Comparison of ENCODE assay signal across 3 cellular contexts in the genomic region with DNA sequence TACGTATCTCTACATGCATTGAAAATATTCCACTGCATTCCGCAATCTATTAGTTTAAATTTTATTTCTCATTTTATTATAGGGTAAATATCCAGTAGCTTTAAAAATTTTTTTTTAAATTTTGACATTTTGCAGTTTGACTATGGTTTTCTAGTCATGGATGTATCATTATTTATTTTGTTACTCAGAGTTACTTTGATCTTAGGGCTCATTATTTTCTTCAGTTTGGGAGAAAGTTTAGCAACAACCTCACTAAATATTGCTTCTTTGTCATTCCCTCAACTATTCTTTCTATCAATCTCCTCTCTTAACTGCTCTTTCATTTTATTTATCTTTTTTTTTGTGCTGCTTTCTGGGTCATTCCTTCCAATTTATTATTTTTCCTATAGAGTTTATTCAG.
"Had no signal": no experiment of that assay in that cellular context is flagged by ENCODE, and none has a peak within 500 bp of the region (broad histone marks: within the 10 kb centered on the region; RNA-seq: fewer than 3 reads in every experiment).

No MANE protein-coding gene starts in this region.

- H3K4me3 ChIP-seq: GM12878 had no signal

- DNase-seq: GDM1, GF-D8 had no signal

- ATAC-seq: GM12878 had no signal
